Comparison of ENCODE assay signal across 13 cellular contexts in the genomic region with DNA sequence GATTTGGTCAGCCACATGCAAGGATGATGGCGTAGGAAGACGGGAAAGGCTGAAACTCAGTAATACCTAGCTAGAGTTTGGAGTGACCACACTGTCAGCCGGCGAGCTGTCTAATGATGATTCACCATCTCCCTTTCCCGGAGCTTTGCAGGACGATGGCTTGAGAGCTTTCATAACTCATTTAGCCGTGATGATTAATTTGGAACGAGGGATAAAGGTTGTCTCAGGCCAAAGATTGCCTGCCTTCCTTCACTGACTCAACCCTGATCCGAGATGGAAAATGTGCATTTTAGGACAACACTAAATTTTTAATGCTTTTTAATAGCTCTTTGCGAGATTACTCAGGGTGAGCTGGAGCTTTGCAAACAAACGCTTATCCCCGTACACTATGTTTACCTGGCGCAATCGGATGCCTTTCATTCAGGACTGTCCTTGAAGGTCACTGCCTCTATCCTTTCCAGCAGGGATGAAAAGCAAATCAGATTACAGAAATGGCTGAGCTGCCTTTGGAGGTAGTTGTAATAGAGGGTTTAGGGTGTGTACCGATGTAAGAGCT.
DNase-seq lines count a peak whose midpoint lies in the region; ATAC-seq and TF ChIP-seq lines count a peak whose summit lies in the region.
"Had no signal": no experiment of that assay in that cellular context is flagged by ENCODE, and none has a peak within 500 bp of the region (broad histone marks: within the 10 kb centered on the region; RNA-seq: fewer than 3 reads in every experiment).

No MANE protein-coding gene starts in this region.

- WGBS in adrenal gland, 4 donors: 49 to 60% (median 53%) methylated on average over 15 of the region's 15 CpGs
- 68 to 72% (median 71%) methylated on average over 15 of the region's 15 CpGs for WGBS in psoas muscle, 3 donors

- H3K27ac ChIP-seq in adrenal gland (no peak overlapping the region), psoas muscle (no peak overlapping the region)

- TF ChIP-seq POLR2A in adrenal gland (IDR thresholded peaks at IDR 0.05): no peak

- no peak for ATAC-seq in psoas muscle
- no peak for ATAC-seq in activated naive CD4-positive, alpha-beta T cell treated with anti-CD3 and anti-CD28 coated beads, Interleukin-2, amount 50 U/mL, for 72 hours

- H3K4me3 ChIP-seq in adrenal gland: no peak overlapping the region
- H3K4me3 ChIP-seq in psoas muscle: no peak overlapping the region

- H3K27me3 ChIP-seq in adrenal gland: no peaks in the 10 kb centered on the region
- peaks cover 0 to 9% (median 0%) of the 10 kb centered on the region in 3 donors for H3K27me3 ChIP-seq in psoas muscle (ENCODE audit: insufficient read depth in 3 of 3, low read length in 2 of 3)

- H3K36me3 ChIP-seq in adrenal gland (replicated peaks in 1 of 2): no peaks in the 10 kb centered on the region
- H3K36me3 ChIP-seq in psoas muscle (ENCODE audit: insufficient read depth in 1 of 2, low read depth in 1 of 2): no peaks in the 10 kb centered on the region

- H3K4me1 ChIP-seq in adrenal gland (replicated peaks in 1 of 2) (no peaks in the 10 kb centered on the region), psoas muscle (no peaks in the 10 kb centered on the region)

- peak; percentile 45 for DNase-seq in ELR (ENCODE audit: low read depth)
- DNase-seq in LoVo (ENCODE audit: low spot score): peak; percentile 18
- DNase-seq in adrenal gland: peak in 5 of 7 donors; percentile 18 to 52 (median 37)
- peak; percentile 16 for DNase-seq in mesenteric fat pad (ENCODE audit: low spot score)
- no peak for DNase-seq in psoas muscle
- no peak for DNase-seq in GF-D8 (lab: John Stamatoyannopoulos, UW)
- DNase-seq in activated naive CD4-positive, alpha-beta T cell treated with anti-CD3 and anti-CD28 coated beads, Interleukin-2, amount 50 U/mL, for 72 hours (ENCODE audit: low spot score in 2 of 2): no peak
- DNase-seq: activated CD4-positive, alpha-beta T cell treated with anti-CD3 and anti-CD28 coated beads for 4 hours; activated T-cell treated with anti-CD3 and anti-CD28 coated beads, Interleukin-2, amount 50 U/mL, for 1 hour; amygdala; CD4-positive, alpha-beta memory T cell; mammary epithelial cell; MM.1S had no signal

- TF ChIP-seq CTCF in adrenal gland (IDR thresholded peaks at IDR 0.05): no peak
- no peak for TF ChIP-seq CTCF in psoas muscle (IDR thresholded peaks at IDR 0.05)

- H3K9me3 Mint-ChIP-seq in activated naive CD4-positive, alpha-beta T cell treated with anti-CD3 and anti-CD28 coated beads, Interleukin-2, amount 50 U/mL, for 72 hours: no peaks in the 10 kb centered on the region

- H3K9me3 ChIP-seq in adrenal gland (replicated peaks in 1 of 3): no peaks in the 10 kb centered on the region
- H3K9me3 ChIP-seq in psoas muscle: no peaks in the 10 kb centered on the region

- intact Hi-C loops in adrenal gland (cut with DNase I) (no loop called here), psoas muscle (cut with DNase I) (no loop called here)

- H3K27ac Mint-ChIP-seq in activated naive CD4-positive, alpha-beta T cell treated with anti-CD3 and anti-CD28 coated beads, Interleukin-2, amount 50 U/mL, for 72 hours: no peak overlapping the region
- H3K27ac Mint-ChIP-seq: CD4-positive, alpha-beta memory T cell had no signal

- no peaks in the 10 kb centered on the region for H3K36me3 Mint-ChIP-seq in activated naive CD4-positive, alpha-beta T cell treated with anti-CD3 and anti-CD28 coated beads, Interleukin-2, amount 50 U/mL, for 72 hours
- H3K36me3 Mint-ChIP-seq: CD4-positive, alpha-beta memory T cell had no signal

Comparison
In these comparisons a context has a peak if more than half of its experiments do, and no peak if none do; other contexts are left out.
1. DNase-seq: peak in ELR (single experiment), LoVo (single experiment), adrenal gland (5 of 7) and mesenteric fat pad (single experiment); none in psoas muscle (0 of 2), GF-D8 (single experiment) and activated naive CD4-positive, alpha-beta T cell treated with anti-CD3 and anti-CD28 coated beads, Interleukin-2, amount 50 U/mL, for 72 hours (0 of 2).